In genomic region chr1:110171134-110171733, GRCh38 we compare ENCODE assay signal across 15 cellular contexts.
DNase-seq lines count a peak whose midpoint lies in the region; TF ChIP-seq lines count a peak whose summit lies in the region.
"Had no signal": no experiment of that assay in that cellular context is flagged by ENCODE, and none has a peak within 500 bp of the region (broad histone marks: within the 10 kb centered on the region; RNA-seq: fewer than 3 reads in every experiment).

No MANE protein-coding gene starts in this region.

- H3K27me3 Mint-ChIP-seq in nephron (ENCODE audit: low read depth), result peaks cover 62% of the 10 kb centered on the region

- H3K27me3 ChIP-seq in WERI-Rb-1 (ENCODE audit: insufficient read depth, low read depth, severe bottlenecking), result no peaks in the 10 kb centered on the region
- H3K27me3 ChIP-seq: body of pancreas, hepatocyte, MG63, ovary had no signal

- no peaks in the 10 kb centered on the region for H3K9me3 ChIP-seq in WERI-Rb-1 (ENCODE audit: severe bottlenecking)
- H3K9me3 ChIP-seq: body of pancreas, MG63, ovary had no signal

- TF ChIP-seq CTCF in WERI-Rb-1 (IDR thresholded peaks at IDR 0.05; ENCODE audit: low read depth, low read length), result 0 out of 2 replicates have a peak, but pooled peaks have one; percentile 4
- TF ChIP-seq CTCF in nephron (IDR thresholded peaks at IDR 0.05; ENCODE audit: unreplicated experiment in 3 of 3), result no peak

- H3K9me3 Mint-ChIP-seq in nephron, result no peaks in the 10 kb centered on the region

- H3K4me1 Mint-ChIP-seq in nephron, result peaks cover 12% of the 10 kb centered on the region

- H3K27ac ChIP-seq in WERI-Rb-1, result peak overlapping the region; percentile 83
- H3K27ac ChIP-seq: body of pancreas, hepatocyte, ovary had no signal

- no peak overlapping the region for H3K4me3 Mint-ChIP-seq in nephron

- H3K27ac Mint-ChIP-seq in nephron, result peak overlapping the region in 2 of 3 experiments; percentile 0 to 11

- H3K4me3 ChIP-seq in WERI-Rb-1 (ENCODE audit: low read depth, low read length), result no peak overlapping the region; the same call in 1 of the 2 replicates
- H3K4me3 ChIP-seq: body of pancreas, hepatocyte, MG63, ovary had no signal

- no peaks in the 10 kb centered on the region for H3K36me3 ChIP-seq in WERI-Rb-1
- H3K36me3 ChIP-seq: ovary had no signal

- DNase-seq in DMS 273 (lab: John Stamatoyannopoulos, UW; ENCODE audit: unreplicated experiment) (peak; percentile 98), NCI-H2029 (lab: John Stamatoyannopoulos, UW) (peak; percentile 24), WERI-Rb-1 (peak; percentile 90), SKM-1 treated with dmso at 0.1 percent for 144 hours (lab: John Stamatoyannopoulos, UW; ENCODE audit: unreplicated experiment) (no peak), SKM-1 (lab: John Stamatoyannopoulos, UW; ENCODE audit: unreplicated experiment) (no peak), NOMO-1 treated with dmso at 0.1 percent for 144 hours (lab: John Stamatoyannopoulos, UW; ENCODE audit: unreplicated experiment) (no peak)
- DNase-seq in effector CD8-positive, alpha-beta T cell (lab: John Stamatoyannopoulos, UW), result no peak
- DNase-seq: activated naive CD4-positive, alpha-beta T cell treated with Interleukin-2 at 50 U/mL for 16 hours; body of pancreas; H7; MG63; ovary; stimulated activated naive CD8-positive, alpha-beta T cell treated with anti-CD3 and anti-CD28 coated beads, Interleukin-15, Interleukin-2, amounts not matched to agents 100 U/mL and 50 U/mL, for 24 hours had no signal

- H3K36me3 Mint-ChIP-seq in nephron (ENCODE audit: low read depth), result no peaks in the 10 kb centered on the region

Comparison
In these comparisons a context has a peak if more than half of its experiments do, and no peak if none do; other contexts are left out.
1. DNase-seq: peak in DMS 273 (single experiment), NCI-H2029 (single experiment) and WERI-Rb-1 (single experiment); none in SKM-1 treated with dmso at 0.1 percent for 144 hours (single experiment), effector CD8-positive, alpha-beta T cell (single experiment), SKM-1 (single experiment) and NOMO-1 treated with dmso at 0.1 percent for 144 hours (single experiment).